ENCODE assay signal across 8 cellular contexts in genomic region chr2:237700583-237701032, GRCh38.
DNase-seq lines count a peak whose midpoint lies in the region; TF ChIP-seq lines count a peak whose summit lies in the region.

No MANE protein-coding gene starts in this region.

- peaks cover 4% of the 10 kb centered on the region for H3K36me3 Mint-ChIP-seq in neural progenitor cell

- H3K4me3 ChIP-seq in Loucy (ENCODE audit: low read length, poor library complexity, severe bottlenecking), result peak overlapping the region; percentile 33
- no peak overlapping the region for H3K4me3 ChIP-seq in neural progenitor cell

- no peaks in the 10 kb centered on the region for H3K9me3 Mint-ChIP-seq in neural progenitor cell

- H3K36me3 ChIP-seq in Loucy (ENCODE audit: insufficient read depth, low read length), result no peaks in the 10 kb centered on the region; the same call in 1 of the 2 replicates
- no peaks in the 10 kb centered on the region for H3K36me3 ChIP-seq in neural progenitor cell

- H3K4me2 ChIP-seq in Loucy (ENCODE audit: low read depth, low read length, poor library complexity, severe bottlenecking) (peak overlapping the region; percentile 62), neural progenitor cell (no peak overlapping the region)

- no peak overlapping the region for H2AFZ ChIP-seq in Loucy (ENCODE audit: low read length)
- no peak overlapping the region for H2AFZ ChIP-seq in neural progenitor cell (replicated peaks)

- peaks cover 5% of the 10 kb centered on the region for H3K27me3 Mint-ChIP-seq in neural progenitor cell (ENCODE audit: insufficient read depth, low read depth)

- TF ChIP-seq CTCF in GM10266 (IDR thresholded peaks at IDR 0.05; ENCODE audit: control insufficient read depth, insufficient read depth, low read depth, missing control alignments) (no peak), Loucy (conservative IDR thresholded peaks at IDR 0.05; ENCODE audit: low read length) (no peak), neural progenitor cell (IDR thresholded peaks at IDR 0.05) (no peak)

- H3F3A ChIP-seq in Loucy (ENCODE audit: low read depth), result peaks cover 2% of the 10 kb centered on the region; the same call in 1 of the 2 replicates
- no peaks in the 10 kb centered on the region for H3F3A ChIP-seq in neural progenitor cell (ENCODE audit: low read depth)

- DNase-seq in GM10266 (ENCODE audit: extremely low spot score) (peak; percentile 62), neural progenitor cell (ENCODE audit: low spot score) (no peak), substantia nigra (lab: John Stamatoyannopoulos, UW) (peak in 2 of 49 donors; percentile 28 to 34), mucosa of gallbladder (ENCODE audit: low spot score) (no peak), NCI-H1694 treated with DMSO at 0.1 percent for 48 hours (lab: John Stamatoyannopoulos, UW) (no peak)
- peak; percentile 69 for DNase-seq in activated CD4-positive, alpha-beta T cell treated with anti-CD3 and anti-CD28 coated beads, Interleukin-2, amount 50 U/mL, for 1 hour
- DNase-seq in effector CD4-positive, alpha-beta T cell, result peak; percentile 73

- peak overlapping the region; percentile 81 for H3K27ac Mint-ChIP-seq in neural progenitor cell

- H3K27me3 ChIP-seq in Loucy (ENCODE audit: insufficient read depth, low read length, poor library complexity, severe bottlenecking) (no peaks in the 10 kb centered on the region), neural progenitor cell (no peaks in the 10 kb centered on the region)

- H3K9me3 ChIP-seq in Loucy (ENCODE audit: insufficient read depth, low read depth, low read length) (no peaks in the 10 kb centered on the region), neural progenitor cell (ENCODE audit: low read depth) (no peaks in the 10 kb centered on the region)

- peaks cover 79% of the 10 kb centered on the region for H3K4me1 Mint-ChIP-seq in neural progenitor cell

- H3K9me2 ChIP-seq in Loucy (replicated peaks; ENCODE audit: low read depth, low read length), result no peaks in the 10 kb centered on the region

- H3K9ac ChIP-seq in Loucy (ENCODE audit: low read depth, low read length, poor library complexity, severe bottlenecking) (no peak overlapping the region), neural progenitor cell (no peak overlapping the region)

- H3K4me1 ChIP-seq in Loucy (ENCODE audit: insufficient read depth, low read length, poor library complexity, severe bottlenecking) (peaks cover 82% of the 10 kb centered on the region), neural progenitor cell (peaks cover 29% of the 10 kb centered on the region)

- H4K20me1 ChIP-seq in Loucy (ENCODE audit: insufficient read depth, low read length, poor library complexity, severe bottlenecking), result peaks cover 96% of the 10 kb centered on the region
- peaks cover 38% of the 10 kb centered on the region for H4K20me1 ChIP-seq in neural progenitor cell (ENCODE audit: low read depth)

- no peak overlapping the region for H3K4me3 Mint-ChIP-seq in neural progenitor cell

- H3K79me2 ChIP-seq in Loucy (ENCODE audit: insufficient read depth, low read length) (peaks cover 100% of the 10 kb centered on the region), neural progenitor cell (ENCODE audit: low read depth) (no peaks in the 10 kb centered on the region)

- H3K27ac ChIP-seq in neural progenitor cell (no peak overlapping the region), substantia nigra (ENCODE audit: low read depth, low read length, poor library complexity, severe bottlenecking) (peak overlapping the region; percentile 21)

Comparison
In these comparisons a context has a peak if more than half of its experiments do, and no peak if none do; other contexts are left out.
1. DNase-seq: peak in GM10266 (single experiment), activated CD4-positive, alpha-beta T cell treated with anti-CD3 and anti-CD28 coated beads, Interleukin-2, amount 50 U/mL, for 1 hour (single experiment) and effector CD4-positive, alpha-beta T cell (single experiment); none in neural progenitor cell (single experiment), mucosa of gallbladder (single experiment) and NCI-H1694 treated with DMSO at 0.1 percent for 48 hours (single experiment).